In the genomic region with DNA sequence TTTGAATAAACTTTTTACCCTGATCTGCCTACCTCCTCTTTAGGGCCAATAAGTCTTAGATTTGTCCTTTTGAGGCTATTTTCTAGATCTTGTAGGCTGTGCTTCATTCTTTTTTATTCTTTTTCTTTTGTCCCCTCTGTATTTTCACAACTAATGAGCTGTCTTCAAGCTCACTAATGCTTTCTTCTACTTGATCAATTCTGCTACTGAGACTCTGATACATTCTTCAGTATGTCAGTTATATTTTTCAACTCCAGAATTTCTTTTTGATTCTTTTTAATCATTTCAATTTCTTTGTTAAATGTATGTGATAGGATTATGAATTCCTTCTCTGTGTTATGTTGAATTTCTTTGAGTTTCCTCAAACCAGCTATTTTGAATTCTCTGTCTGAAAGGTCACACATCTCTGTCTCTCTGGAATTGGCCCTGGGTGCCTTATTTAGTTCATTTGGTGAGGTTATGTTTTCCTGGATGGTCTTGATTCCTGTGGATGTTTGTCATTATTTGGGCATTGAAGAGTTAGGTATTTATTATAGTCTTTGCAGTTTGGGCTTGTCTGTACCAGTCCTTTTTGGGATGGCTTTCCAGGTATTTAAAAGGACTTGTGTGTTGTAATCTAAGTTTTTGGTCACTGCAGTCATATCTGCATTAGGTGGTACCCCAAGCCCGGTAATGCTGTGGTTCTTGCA, we compare ENCODE assay signal across 11 cellular contexts.
"Had no signal": no experiment of that assay in that cellular context is flagged by ENCODE, and none has a peak within 500 bp of the region (broad histone marks: within the 10 kb centered on the region; RNA-seq: fewer than 3 reads in every experiment).

No MANE protein-coding gene starts in this region.

- H3K4me3 ChIP-seq: GM23248, GM23338, HAP-1 had no signal

- FAIRE-seq: H1, H54 had no signal

- H3K4me2 ChIP-seq: GM23338 had no signal

- H3K36me3 ChIP-seq: HAP-1 had no signal

- H2AFZ ChIP-seq: GM23248, GM23338 had no signal

- ATAC-seq: GM23338, HCT116 had no signal

- H3K4me1 ChIP-seq: HAP-1 had no signal

- H3K9me3 ChIP-seq: HAP-1 had no signal

- H3K9ac ChIP-seq: GM23248 had no signal

- H3K27ac ChIP-seq: GM23248 had no signal

- DNase-seq: GM23248, GOT3, H7, H9, HCEC 1CT, HFFc6 had no signal
